Comparison of ENCODE assay signal across 3 cellular contexts in genomic region chr5:132854992-132855391, GRCh38. TPM values are rescaled to one million over a fixed set of nuclear protein-coding genes. Genes with fewer than 3 reads are reported as not detected.
"Had no signal": no experiment of that assay in that cellular context is flagged by ENCODE, and none has a peak within 500 bp of the region (broad histone marks: within the 10 kb centered on the region; RNA-seq: fewer than 3 reads in every experiment).

No MANE protein-coding gene starts in this region.

RNA-seq across cellular contexts. Expression of gene GDF9, which starts 11.3 kb away (rescaled TPM):
- total RNA-seq: H1 had no signal
- polyA plus RNA-seq: GM23248, IgD-negative memory B cell had no signal

RNA-seq across cellular contexts. Expression of gene LEAP2, which starts 18.5 kb away (rescaled TPM):
- total RNA-seq: GM23248 had no signal

RNA-seq across cellular contexts. Expression of gene SOWAHA, which starts 41.9 kb away (rescaled TPM):
- total RNA-seq: GM23248 had no signal
- polyA plus RNA-seq: GM23248, IgD-negative memory B cell had no signal
